17 cellular contexts compared by ENCODE assay signal in genomic region chr3:35760147-35760546, GRCh38.
DNase-seq lines count a peak whose midpoint lies in the region; TF ChIP-seq lines count a peak whose summit lies in the region.
"Had no signal": no experiment of that assay in that cellular context is flagged by ENCODE, and none has a peak within 500 bp of the region (broad histone marks: within the 10 kb centered on the region; RNA-seq: fewer than 3 reads in every experiment).

No MANE protein-coding gene starts in this region.

- H3K4me3 Mint-ChIP-seq in nephron = peak overlapping the region in 1 of 3 experiments; percentile 5
- H3K4me3 Mint-ChIP-seq: HFFc6 had no signal

- H3K4me1 ChIP-seq in adrenal gland (replicated peaks in 1 of 2) = no peaks in the 10 kb centered on the region

- no peak for TF ChIP-seq POLR2A in adrenal gland (IDR thresholded peaks at IDR 0.05)

- WGBS in adrenal gland, 4 donors = 55 to 68% (median 61%) methylated on average over 4 of the region's 4 CpGs

- peaks cover 42% of the 10 kb centered on the region for H3K4me1 Mint-ChIP-seq in nephron

- H3K36me3 Mint-ChIP-seq in nephron (ENCODE audit: low read depth) = no peaks in the 10 kb centered on the region

- H3K27me3 ChIP-seq in dorsolateral prefrontal cortex = no peaks in the 10 kb centered on the region
- no peaks in the 10 kb centered on the region for H3K27me3 ChIP-seq in adrenal gland

- peak overlapping the region in 2 of 3 experiments; percentile 6 to 52 for H3K27ac Mint-ChIP-seq in nephron
- H3K27ac Mint-ChIP-seq: HFFc6 had no signal

- H3K4me3 ChIP-seq in dorsolateral prefrontal cortex (peak overlapping the region in 49 of 59 donors; percentile 1 to 55 (median 26)), adrenal gland (no peak overlapping the region)

- no peaks in the 10 kb centered on the region for H3K9me3 ChIP-seq in adrenal gland (replicated peaks in 1 of 3)

- DNase-seq in NCI-H82 (lab: John Stamatoyannopoulos, UW) (peak; percentile 2), NCI-H82 treated with DMSO at 0.1 percent for 48 hours (lab: John Stamatoyannopoulos, UW; ENCODE audit: unreplicated experiment) (no peak), dorsolateral prefrontal cortex (peak in 4 of 10 donors; percentile 42 to 76 (median 53)), superior temporal gyrus (ENCODE audit: extremely low spot score) (peak; percentile 59), NCI-H2029 treated with DMSO at 0.1 percent for 48 hours (lab: John Stamatoyannopoulos, UW) (no peak), NCI-H2081 (lab: John Stamatoyannopoulos, UW) (no peak), adrenal gland (no peak)
- DNase-seq: HFFc6; KG1; NCI-H1092 treated with DMSO at 0.1 percent for 48 hours; NCI-H1694; NCI-H510A treated with DMSO at 0.1 percent for 48 hours; NK-92 treated with Interleukin-12 subunit alpha and Interleukin-12 subunit beta, amount 100 ng/mL, for 24 hours; OCI-M1 had no signal

- intact Hi-C loops in dorsolateral prefrontal cortex (cut with DNase I) = no loop called here
- intact Hi-C loops in adrenal gland (cut with DNase I) = no loop called here

- H3K27me3 Mint-ChIP-seq in nephron (ENCODE audit: low read depth) = no peaks in the 10 kb centered on the region

- no peaks in the 10 kb centered on the region for H3K36me3 ChIP-seq in adrenal gland (replicated peaks in 1 of 2)

- H3K9me3 Mint-ChIP-seq in nephron = no peaks in the 10 kb centered on the region

- H3K27ac ChIP-seq in dorsolateral prefrontal cortex (peak overlapping the region in 36 of 59 donors; percentile 0 to 83 (median 48)), adrenal gland (no peak overlapping the region)
- H3K27ac ChIP-seq: 22Rv1, RWPE1 had no signal

- TF ChIP-seq CTCF in dorsolateral prefrontal cortex (IDR thresholded peaks at IDR 0.05 in 54 of 56, conservative IDR thresholded peaks at IDR 0.05 in 2 of 56; ENCODE audit: low read depth in 1 of 56, partially characterized antibody in 56 of 56) = peak in 1 of 56 donors; percentile 0
- TF ChIP-seq CTCF in nephron (IDR thresholded peaks at IDR 0.05; ENCODE audit: unreplicated experiment in 3 of 3) = no peak
- no peak for TF ChIP-seq CTCF in adrenal gland (IDR thresholded peaks at IDR 0.05)

Comparison
In these comparisons a context has a peak if more than half of its experiments do, and no peak if none do; other contexts are left out.
1. DNase-seq: peak in NCI-H82 (single experiment) and superior temporal gyrus (single experiment); none in NCI-H82 treated with DMSO at 0.1 percent for 48 hours (single experiment), NCI-H2029 treated with DMSO at 0.1 percent for 48 hours (single experiment), NCI-H2081 (0 of 2) and adrenal gland (0 of 7).
2. H3K27ac ChIP-seq: peak in dorsolateral prefrontal cortex (36 of 59); none in adrenal gland (0 of 5).
3. H3K4me3 ChIP-seq: peak in dorsolateral prefrontal cortex (49 of 59); none in adrenal gland (0 of 4).